1 cellular context compared by ENCODE assay signal in the genomic region with DNA sequence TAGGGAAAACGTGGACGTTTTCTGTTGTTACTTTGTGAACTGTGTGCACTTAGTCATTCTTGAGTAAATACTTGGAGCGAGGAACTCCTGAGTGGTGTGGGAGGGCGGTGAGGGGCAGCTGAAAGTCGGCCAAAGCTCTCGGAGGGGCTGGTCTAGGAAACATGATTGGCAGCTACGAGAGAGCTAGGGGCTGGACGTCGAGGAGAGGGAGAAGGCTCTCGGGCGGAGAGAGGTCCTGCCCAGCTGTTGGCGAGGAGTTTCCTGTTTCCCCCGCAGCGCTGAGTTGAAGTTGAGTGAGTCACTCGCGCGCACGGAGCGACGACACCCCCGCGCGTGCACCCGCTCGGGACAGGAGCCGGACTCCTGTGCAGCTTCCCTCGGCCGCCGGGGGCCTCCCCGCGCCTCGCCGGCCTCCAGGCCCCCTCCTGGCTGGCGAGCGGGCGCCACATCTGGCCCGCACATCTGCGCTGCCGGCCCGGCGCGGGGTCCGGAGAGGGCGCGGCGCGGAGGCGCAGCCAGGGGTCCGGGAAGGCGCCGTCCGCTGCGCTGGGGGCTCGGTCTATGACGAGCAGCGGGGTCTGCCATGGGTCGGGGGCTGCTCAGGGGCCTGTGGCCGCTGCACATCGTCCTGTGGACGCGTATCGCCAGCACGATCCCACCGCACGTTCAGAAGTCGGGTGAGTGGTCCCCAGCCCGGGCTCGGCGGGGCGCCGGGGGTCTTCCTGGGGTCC.
TF ChIP-seq lines count a peak whose summit lies in the region.

A gene (plus strand): TSS at position 301 of the 731 bp plus-strand sequence. CDS start 283 bp downstream, at position 584.

TF ChIP-seq in HepG2, 621 proteins besides CTCF, POLR2A, EP300 and RAD21 (continued from another document):
- TF ChIP-seq, protein P1, sequence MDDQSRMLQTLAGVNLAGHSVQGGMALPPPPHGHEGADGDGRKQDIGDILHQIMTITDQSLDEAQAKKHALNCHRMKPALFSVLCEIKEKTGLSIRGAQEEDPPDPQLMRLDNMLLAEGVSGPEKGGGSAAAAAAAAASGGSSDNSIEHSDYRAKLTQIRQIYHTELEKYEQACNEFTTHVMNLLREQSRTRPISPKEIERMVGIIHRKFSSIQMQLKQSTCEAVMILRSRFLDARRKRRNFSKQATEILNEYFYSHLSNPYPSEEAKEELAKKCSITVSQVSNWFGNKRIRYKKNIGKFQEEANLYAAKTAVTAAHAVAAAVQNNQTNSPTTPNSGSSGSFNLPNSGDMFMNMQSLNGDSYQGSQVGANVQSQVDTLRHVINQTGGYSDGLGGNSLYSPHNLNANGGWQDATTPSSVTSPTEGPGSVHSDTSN (CRISPR knock-in tag; IDR thresholded peaks at IDR 0.05; ENCODE audit: borderline replicate concordance), result peak; percentile 35; the same call in 1 of the 2 replicates
- TF ChIP-seq NFYC (CRISPR knock-in tag; IDR thresholded peaks at IDR 0.05), result peak; percentile 29; the same call in 1 of the 2 replicates
- peak; percentile 59 for TF ChIP-seq HOXD1 (CRISPR knock-in tag; IDR thresholded peaks at IDR 0.05)
- peak; percentile 87 for TF ChIP-seq ZNF614 (CRISPR knock-in tag; IDR thresholded peaks at IDR 0.05; ENCODE audit: borderline replicate concordance)
- TF ChIP-seq, protein P2, sequence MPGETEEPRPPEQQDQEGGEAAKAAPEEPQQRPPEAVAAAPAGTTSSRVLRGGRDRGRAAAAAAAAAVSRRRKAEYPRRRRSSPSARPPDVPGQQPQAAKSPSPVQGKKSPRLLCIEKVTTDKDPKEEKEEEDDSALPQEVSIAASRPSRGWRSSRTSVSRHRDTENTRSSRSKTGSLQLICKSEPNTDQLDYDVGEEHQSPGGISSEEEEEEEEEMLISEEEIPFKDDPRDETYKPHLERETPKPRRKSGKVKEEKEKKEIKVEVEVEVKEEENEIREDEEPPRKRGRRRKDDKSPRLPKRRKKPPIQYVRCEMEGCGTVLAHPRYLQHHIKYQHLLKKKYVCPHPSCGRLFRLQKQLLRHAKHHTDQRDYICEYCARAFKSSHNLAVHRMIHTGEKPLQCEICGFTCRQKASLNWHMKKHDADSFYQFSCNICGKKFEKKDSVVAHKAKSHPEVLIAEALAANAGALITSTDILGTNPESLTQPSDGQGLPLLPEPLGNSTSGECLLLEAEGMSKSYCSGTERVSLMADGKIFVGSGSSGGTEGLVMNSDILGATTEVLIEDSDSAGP (CRISPR knock-in tag; IDR thresholded peaks at IDR 0.05; ENCODE audit: borderline replicate concordance), result peak; percentile 65
- TF ChIP-seq, protein P3, sequence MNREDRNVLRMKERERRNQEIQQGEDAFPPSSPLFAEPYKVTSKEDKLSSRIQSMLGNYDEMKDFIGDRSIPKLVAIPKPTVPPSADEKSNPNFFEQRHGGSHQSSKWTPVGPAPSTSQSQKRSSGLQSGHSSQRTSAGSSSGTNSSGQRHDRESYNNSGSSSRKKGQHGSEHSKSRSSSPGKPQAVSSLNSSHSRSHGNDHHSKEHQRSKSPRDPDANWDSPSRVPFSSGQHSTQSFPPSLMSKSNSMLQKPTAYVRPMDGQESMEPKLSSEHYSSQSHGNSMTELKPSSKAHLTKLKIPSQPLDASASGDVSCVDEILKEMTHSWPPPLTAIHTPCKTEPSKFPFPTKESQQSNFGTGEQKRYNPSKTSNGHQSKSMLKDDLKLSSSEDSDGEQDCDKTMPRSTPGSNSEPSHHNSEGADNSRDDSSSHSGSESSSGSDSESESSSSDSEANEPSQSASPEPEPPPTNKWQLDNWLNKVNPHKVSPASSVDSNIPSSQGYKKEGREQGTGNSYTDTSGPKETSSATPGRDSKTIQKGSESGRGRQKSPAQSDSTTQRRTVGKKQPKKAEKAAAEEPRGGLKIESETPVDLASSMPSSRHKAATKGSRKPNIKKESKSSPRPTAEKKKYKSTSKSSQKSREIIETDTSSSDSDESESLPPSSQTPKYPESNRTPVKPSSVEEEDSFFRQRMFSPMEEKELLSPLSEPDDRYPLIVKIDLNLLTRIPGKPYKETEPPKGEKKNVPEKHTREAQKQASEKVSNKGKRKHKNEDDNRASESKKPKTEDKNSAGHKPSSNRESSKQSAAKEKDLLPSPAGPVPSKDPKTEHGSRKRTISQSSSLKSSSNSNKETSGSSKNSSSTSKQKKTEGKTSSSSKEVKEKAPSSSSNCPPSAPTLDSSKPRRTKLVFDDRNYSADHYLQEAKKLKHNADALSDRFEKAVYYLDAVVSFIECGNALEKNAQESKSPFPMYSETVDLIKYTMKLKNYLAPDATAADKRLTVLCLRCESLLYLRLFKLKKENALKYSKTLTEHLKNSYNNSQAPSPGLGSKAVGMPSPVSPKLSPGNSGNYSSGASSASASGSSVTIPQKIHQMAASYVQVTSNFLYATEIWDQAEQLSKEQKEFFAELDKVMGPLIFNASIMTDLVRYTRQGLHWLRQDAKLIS (CRISPR knock-in tag; IDR thresholded peaks at IDR 0.05), result peak; percentile 95
- TF ChIP-seq, protein P4, sequence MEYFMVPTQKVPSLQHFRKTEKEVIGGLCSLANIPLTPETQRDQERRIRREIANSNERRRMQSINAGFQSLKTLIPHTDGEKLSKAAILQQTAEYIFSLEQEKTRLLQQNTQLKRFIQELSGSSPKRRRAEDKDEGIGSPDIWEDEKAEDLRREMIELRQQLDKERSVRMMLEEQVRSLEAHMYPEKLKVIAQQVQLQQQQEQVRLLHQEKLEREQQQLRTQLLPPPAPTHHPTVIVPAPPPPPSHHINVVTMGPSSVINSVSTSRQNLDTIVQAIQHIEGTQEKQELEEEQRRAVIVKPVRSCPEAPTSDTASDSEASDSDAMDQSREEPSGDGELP (IDR thresholded peaks at IDR 0.05; ENCODE audit: borderline replicate concordance, low read depth), result peak; percentile 97
- no peak for TF ChIP-seq ZNF530 (CRISPR knock-in tag; IDR thresholded peaks at IDR 0.05; ENCODE audit: low read depth)
- TF ChIP-seq ZBTB8A (CRISPR knock-in tag; IDR thresholded peaks at IDR 0.05; ENCODE audit: borderline replicate concordance, low read depth), result no peak; the same call in 1 of the 2 replicates
- TF ChIP-seq, protein P5, sequence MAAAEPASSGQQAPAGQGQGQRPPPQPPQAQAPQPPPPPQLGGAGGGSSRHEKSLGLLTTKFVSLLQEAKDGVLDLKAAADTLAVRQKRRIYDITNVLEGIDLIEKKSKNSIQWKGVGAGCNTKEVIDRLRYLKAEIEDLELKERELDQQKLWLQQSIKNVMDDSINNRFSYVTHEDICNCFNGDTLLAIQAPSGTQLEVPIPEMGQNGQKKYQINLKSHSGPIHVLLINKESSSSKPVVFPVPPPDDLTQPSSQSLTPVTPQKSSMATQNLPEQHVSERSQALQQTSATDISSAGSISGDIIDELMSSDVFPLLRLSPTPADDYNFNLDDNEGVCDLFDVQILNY (CRISPR knock-in tag; conservative IDR thresholded peaks at IDR 0.05), result 0 out of 2 replicates have a peak, but pooled peaks have one; percentile 28
- TF ChIP-seq FOSL2 (CRISPR knock-in tag; IDR thresholded peaks at IDR 0.05), result peak; percentile 97
- TF ChIP-seq, protein P6, sequence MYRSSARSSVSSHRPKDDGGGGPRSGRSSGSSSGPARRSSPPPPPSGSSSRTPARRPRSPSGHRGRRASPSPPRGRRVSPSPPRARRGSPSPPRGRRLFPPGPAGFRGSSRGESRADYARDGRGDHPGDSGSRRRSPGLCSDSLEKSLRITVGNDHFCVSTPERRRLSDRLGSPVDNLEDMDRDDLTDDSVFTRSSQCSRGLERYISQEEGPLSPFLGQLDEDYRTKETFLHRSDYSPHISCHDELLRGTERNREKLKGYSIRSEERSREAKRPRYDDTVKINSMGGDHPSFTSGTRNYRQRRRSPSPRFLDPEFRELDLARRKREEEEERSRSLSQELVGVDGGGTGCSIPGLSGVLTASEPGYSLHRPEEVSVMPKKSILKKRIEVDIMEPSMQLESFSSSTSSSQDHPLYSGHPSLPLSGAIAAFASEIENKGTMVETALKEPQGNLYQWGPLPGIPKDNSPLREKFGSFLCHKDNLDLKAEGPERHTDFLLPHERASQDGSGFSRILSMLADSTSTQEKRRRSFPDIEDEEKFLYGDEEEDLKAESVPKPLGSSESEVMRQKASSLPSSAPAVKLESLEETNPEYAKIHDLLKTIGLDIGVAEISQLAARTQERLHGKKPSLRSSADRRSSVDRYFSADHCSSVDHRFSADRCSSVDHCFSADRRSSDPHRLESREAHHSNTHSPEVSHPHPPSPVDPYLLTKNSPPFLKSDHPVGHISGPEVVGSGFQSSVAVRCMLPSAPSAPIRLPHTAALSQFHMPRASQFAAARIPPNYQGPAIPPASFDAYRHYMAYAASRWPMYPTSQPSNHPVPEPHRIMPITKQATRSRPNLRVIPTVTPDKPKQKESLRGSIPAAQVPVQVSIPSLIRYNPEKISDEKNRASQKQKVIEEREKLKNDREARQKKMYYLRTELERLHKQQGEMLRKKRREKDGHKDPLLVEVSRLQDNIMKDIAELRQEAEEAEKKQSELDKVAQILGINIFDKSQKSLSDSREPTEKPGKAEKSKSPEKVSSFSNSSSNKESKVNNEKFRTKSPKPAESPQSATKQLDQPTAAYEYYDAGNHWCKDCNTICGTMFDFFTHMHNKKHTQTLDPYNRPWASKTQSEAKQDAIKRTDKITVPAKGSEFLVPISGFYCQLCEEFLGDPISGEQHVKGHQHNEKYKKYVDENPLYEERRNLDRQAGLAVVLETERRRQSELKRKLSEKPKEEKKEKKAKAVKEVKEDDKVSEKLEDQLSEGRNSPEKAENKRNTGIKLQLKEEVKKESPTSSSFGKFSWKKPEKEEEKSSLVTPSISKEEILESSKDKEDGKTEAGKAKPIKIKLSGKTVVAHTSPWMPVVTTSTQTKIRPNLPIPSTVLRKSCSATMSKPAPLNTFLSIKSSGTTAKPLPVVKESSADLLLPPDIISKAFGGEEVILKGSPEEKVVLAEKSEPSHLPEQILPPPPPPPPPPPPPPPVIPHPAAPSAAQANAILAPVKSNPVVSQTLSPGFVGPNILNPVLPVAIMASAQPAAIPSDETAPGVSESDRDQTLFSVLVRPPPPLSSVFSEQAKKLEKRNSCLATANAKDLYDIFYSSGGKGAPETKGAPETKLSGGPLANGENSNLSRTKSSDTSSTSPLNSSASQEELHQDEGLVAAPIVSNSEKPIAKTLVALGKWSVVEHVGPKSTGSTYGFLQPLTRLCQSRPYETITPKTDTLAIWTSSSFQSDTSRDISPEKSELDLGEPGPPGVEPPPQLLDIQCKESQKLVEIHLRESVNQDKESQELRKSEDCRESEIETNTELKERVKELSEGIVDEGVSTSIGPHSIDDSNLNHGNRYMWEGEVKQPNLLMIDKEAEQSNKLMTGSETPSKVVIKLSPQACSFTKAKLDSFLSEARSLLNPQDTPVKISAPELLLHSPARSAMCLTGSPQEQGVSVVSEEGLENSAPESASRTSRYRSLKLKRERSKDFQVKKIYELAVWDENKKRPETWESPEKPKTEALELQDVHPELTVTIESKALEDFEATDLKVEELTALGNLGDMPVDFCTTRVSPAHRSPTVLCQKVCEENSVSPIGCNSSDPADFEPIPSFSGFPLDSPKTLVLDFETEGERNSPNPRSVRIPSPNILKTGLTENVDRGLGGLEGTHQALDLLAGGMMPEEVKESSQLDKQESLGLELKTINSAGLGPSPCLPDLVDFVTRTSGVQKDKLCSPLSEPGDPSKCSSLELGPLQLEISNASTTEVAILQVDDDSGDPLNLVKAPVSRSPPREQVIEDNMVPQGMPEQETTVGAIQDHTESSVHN (CRISPR knock-in tag; IDR thresholded peaks at IDR 0.05), result no peak
- peak; percentile 79; the same call in 1 of the 2 replicates for TF ChIP-seq MIXL1 (CRISPR knock-in tag; IDR thresholded peaks at IDR 0.05)
- TF ChIP-seq CBX1 (IDR thresholded peaks at IDR 0.05; ENCODE audit: low read depth), result peak; percentile 62
